In the genomic region with DNA sequence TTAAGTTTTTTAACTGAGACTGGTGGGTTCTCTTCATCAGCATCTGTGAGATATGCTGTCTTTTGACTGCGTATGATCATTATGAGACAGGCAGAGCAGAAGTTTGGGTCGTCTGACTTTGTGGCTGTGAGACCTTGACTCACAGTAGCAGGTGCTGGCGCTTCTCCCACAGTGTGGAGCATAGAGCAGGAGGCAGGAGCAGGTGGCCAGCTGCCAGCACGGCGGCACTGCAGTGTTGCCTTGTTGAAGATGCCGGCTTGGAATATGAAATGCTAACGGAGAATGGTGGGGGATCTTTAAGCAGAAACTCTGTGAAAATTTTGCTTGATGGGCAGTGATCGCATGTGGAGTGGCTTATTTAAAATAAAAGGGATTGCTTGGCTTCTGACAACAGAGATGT, we compare ENCODE assay signal across 13 cellular contexts.
DNase-seq lines count a peak whose midpoint lies in the region; ATAC-seq and TF ChIP-seq lines count a peak whose summit lies in the region.
"Had no signal": no experiment of that assay in that cellular context is flagged by ENCODE, and none has a peak within 500 bp of the region (broad histone marks: within the 10 kb centered on the region; RNA-seq: fewer than 3 reads in every experiment).

No MANE protein-coding gene starts in this region.

- H3K27me3 Mint-ChIP-seq in activated naive CD8-positive, alpha-beta T cell treated with anti-CD3 and anti-CD28 coated beads for 36 hours, result peaks cover 21% of the 10 kb centered on the region
- H3K27me3 Mint-ChIP-seq in activated naive CD8-positive, alpha-beta T cell treated with anti-CD3 and anti-CD28 coated beads, Interleukin-2, amount 50 U/mL, for 24 hours, result peaks cover 6% of the 10 kb centered on the region
- H3K27me3 Mint-ChIP-seq: central memory CD8-positive, alpha-beta T cell had no signal

- intact Hi-C loops in Right ventricle myocardium superior (cut with DNase I) (no loop called here), thyroid gland (cut with DNase I) (no loop called here), posterior vena cava (cut with DNase I) (no loop called here)

- 51 to 54% methylated on average over 8 of the region's 8 CpGs for WGBS in thyroid gland, 2 donors

- H3K36me3 ChIP-seq in thyroid gland, result no peaks in the 10 kb centered on the region
- H3K36me3 ChIP-seq: HAP-1 had no signal

- H3K4me1 ChIP-seq in thyroid gland, result peaks cover 0 to 6% of the 10 kb centered on the region in 2 donors

- H3K27ac Mint-ChIP-seq in activated naive CD8-positive, alpha-beta T cell treated with anti-CD3 and anti-CD28 coated beads for 36 hours, result peak overlapping the region; percentile 37
- H3K27ac Mint-ChIP-seq in activated naive CD8-positive, alpha-beta T cell treated with anti-CD3 and anti-CD28 coated beads, Interleukin-2, amount 50 U/mL, for 24 hours, result no peak overlapping the region
- H3K27ac Mint-ChIP-seq: IgD-negative memory B cell had no signal

- no peak overlapping the region for H3K4me3 ChIP-seq in thyroid gland (replicated peaks in 1 of 3)
- H3K4me3 ChIP-seq: HAP-1 had no signal

- H3K36me3 Mint-ChIP-seq in activated naive CD8-positive, alpha-beta T cell treated with anti-CD3 and anti-CD28 coated beads for 36 hours, result no peaks in the 10 kb centered on the region
- peaks cover 3% of the 10 kb centered on the region for H3K36me3 Mint-ChIP-seq in activated naive CD8-positive, alpha-beta T cell treated with anti-CD3 and anti-CD28 coated beads, Interleukin-2, amount 50 U/mL, for 24 hours (ENCODE audit: low read depth)

- no peak for TF ChIP-seq CTCF in thyroid gland (IDR thresholded peaks at IDR 0.05)

- DNase-seq in activated naive CD8-positive, alpha-beta T cell treated with anti-CD3 and anti-CD28 coated beads for 36 hours, result no peak
- DNase-seq in activated naive CD8-positive, alpha-beta T cell treated with anti-CD3 and anti-CD28 coated beads, Interleukin-2, amount 50 U/mL, for 24 hours, result no peak
- peak; percentile 74 for DNase-seq in NCI-H69 (lab: John Stamatoyannopoulos, UW)
- DNase-seq in Right ventricle myocardium superior, result peak; percentile 78
- peak; percentile 74 to 76 for DNase-seq in thyroid gland
- no peak for DNase-seq in posterior vena cava (ENCODE audit: low spot score)
- DNase-seq: activated T-cell treated with anti-CD3 and anti-CD28 coated beads, Interleukin-2, amount 50 U/mL, for 48 hours; kidney glomerular epithelial cell had no signal

- no peak for TF ChIP-seq POLR2A in thyroid gland (IDR thresholded peaks at IDR 0.05)

- no peaks in the 10 kb centered on the region for H3K9me3 ChIP-seq in thyroid gland
- H3K9me3 ChIP-seq: HAP-1 had no signal

- peaks cover 7% of the 10 kb centered on the region for H3K4me1 Mint-ChIP-seq in activated naive CD8-positive, alpha-beta T cell treated with anti-CD3 and anti-CD28 coated beads for 36 hours
- peaks cover 16% of the 10 kb centered on the region for H3K4me1 Mint-ChIP-seq in activated naive CD8-positive, alpha-beta T cell treated with anti-CD3 and anti-CD28 coated beads, Interleukin-2, amount 50 U/mL, for 24 hours
- H3K4me1 Mint-ChIP-seq: central memory CD8-positive, alpha-beta T cell had no signal

- H3K27me3 ChIP-seq in thyroid gland, result no peaks in the 10 kb centered on the region

- H3K4me3 Mint-ChIP-seq in activated naive CD8-positive, alpha-beta T cell treated with anti-CD3 and anti-CD28 coated beads for 36 hours, result no peak overlapping the region
- no peak overlapping the region for H3K4me3 Mint-ChIP-seq in activated naive CD8-positive, alpha-beta T cell treated with anti-CD3 and anti-CD28 coated beads, Interleukin-2, amount 50 U/mL, for 24 hours
- H3K4me3 Mint-ChIP-seq: central memory CD8-positive, alpha-beta T cell; IgD-negative memory B cell had no signal

- ATAC-seq in activated naive CD8-positive, alpha-beta T cell treated with anti-CD3 and anti-CD28 coated beads, Interleukin-2, amount 50 U/mL, for 24 hours, result no peak
- ATAC-seq in Right ventricle myocardium superior (ENCODE audit: poor library complexity), result peak; percentile 72
- no peak for ATAC-seq in GM18498 (IDR thresholded peaks at IDR 0.05; ENCODE audit: unreplicated experiment)
- ATAC-seq in GM21447 (IDR thresholded peaks at IDR 0.05; ENCODE audit: unreplicated experiment), result no peak

- peaks cover 11% of the 10 kb centered on the region for H3K9me3 Mint-ChIP-seq in activated naive CD8-positive, alpha-beta T cell treated with anti-CD3 and anti-CD28 coated beads for 36 hours
- peaks cover 9% of the 10 kb centered on the region for H3K9me3 Mint-ChIP-seq in activated naive CD8-positive, alpha-beta T cell treated with anti-CD3 and anti-CD28 coated beads, Interleukin-2, amount 50 U/mL, for 24 hours
- H3K9me3 Mint-ChIP-seq: central memory CD8-positive, alpha-beta T cell had no signal

- H3K27ac ChIP-seq in thyroid gland, result no peak overlapping the region

Comparison
In these comparisons a context has a peak if more than half of its experiments do, and no peak if none do; other contexts are left out.
1. DNase-seq: peak in NCI-H69 (single experiment), Right ventricle myocardium superior (single experiment) and thyroid gland (2 of 2); none in activated naive CD8-positive, alpha-beta T cell treated with anti-CD3 and anti-CD28 coated beads for 36 hours (single experiment), activated naive CD8-positive, alpha-beta T cell treated with anti-CD3 and anti-CD28 coated beads, Interleukin-2, amount 50 U/mL, for 24 hours (single experiment) and posterior vena cava (single experiment).